ENCODE assay signal across 1 cellular context in genomic region chr16:55513616-55514015, GRCh38.
TF ChIP-seq lines count a peak whose summit lies in the region.

No MANE protein-coding gene starts in this region.

TF ChIP-seq in GM23338, 12 proteins besides CTCF, POLR2A, EP300 and RAD21:
- TF ChIP-seq ZNF114 (CRISPR knock-in tag; IDR thresholded peaks at IDR 0.05): no peak
- TF ChIP-seq CREB1 (CRISPR knock-in tag; IDR thresholded peaks at IDR 0.05; ENCODE audit: low read depth): no peak
- no peak for TF ChIP-seq STAT1 (IDR thresholded peaks at IDR 0.05; ENCODE audit: unreplicated experiment)
- TF ChIP-seq JUNB (IDR thresholded peaks at IDR 0.05; ENCODE audit: unreplicated experiment): no peak
- no peak for TF ChIP-seq POLR2AphosphoS5 (IDR thresholded peaks at IDR 0.05; ENCODE audit: low read depth)
- TF ChIP-seq REST (IDR thresholded peaks at IDR 0.05; ENCODE audit: unreplicated experiment): no peak
- no peak for TF ChIP-seq ETS1 (IDR thresholded peaks at IDR 0.05)
- TF ChIP-seq NANOG (IDR thresholded peaks at IDR 0.05; ENCODE audit: borderline replicate concordance): no peak
- TF ChIP-seq ZNF462 (CRISPR knock-in tag; IDR thresholded peaks at IDR 0.05): no peak
- no peak for TF ChIP-seq EZH2phosphoT487 (IDR thresholded peaks at IDR 0.05; ENCODE audit: unreplicated experiment)
